21 cellular contexts compared by ENCODE assay signal in the genomic region with DNA sequence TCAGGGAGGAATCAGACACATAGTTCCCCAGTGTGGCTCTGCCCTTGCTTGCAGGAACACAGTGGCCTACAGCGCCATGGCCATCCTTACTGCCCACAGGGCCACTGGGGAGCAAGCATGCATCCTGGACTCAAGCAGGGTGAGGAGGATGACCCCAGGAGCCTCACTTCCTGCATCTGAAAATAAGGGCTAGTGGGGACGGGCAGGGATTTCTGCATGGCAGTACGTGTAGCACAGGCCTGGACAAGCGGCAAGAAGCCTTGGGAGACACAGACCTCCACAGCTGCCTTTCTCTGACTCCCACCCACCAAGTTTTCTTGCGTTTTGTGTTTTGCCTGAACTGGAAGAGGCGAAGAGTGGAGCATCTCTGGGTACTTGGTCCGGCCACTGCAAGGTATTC. TPM values are rescaled to one million over a fixed set of nuclear protein-coding genes. Genes with fewer than 3 reads are reported as not detected.
"Had no signal": no experiment of that assay in that cellular context is flagged by ENCODE, and none has a peak within 500 bp of the region (broad histone marks: within the 10 kb centered on the region; RNA-seq: fewer than 3 reads in every experiment).

No MANE protein-coding gene starts in this region.

RNA-seq across cellular contexts. Expression of gene POTEF, which starts 33.5 kb away (rescaled TPM):
- total RNA-seq: activated naive CD4-positive, alpha-beta T cell treated with anti-CD3 and anti-CD28 coated beads for 36 hours; activated naive CD4-positive, alpha-beta T cell treated with anti-CD3 and anti-CD28 coated beads, Interleukin-2, amount 50 U/mL, for 72 hours; activated naive CD8-positive, alpha-beta T cell treated with anti-CD3 and anti-CD28 coated beads for 36 hours; activated naive CD8-positive, alpha-beta T cell treated with anti-CD3 and anti-CD28 coated beads, Interleukin-2, amount 10 ng/mL, durations not matched to agents 7 days and 5 days; activated T-cell treated with anti-CD3 and anti-CD28 coated beads, Interleukin-2, amount 50 U/mL, for 4 hours; activated T-cell treated with anti-CD3 and anti-CD28 coated beads, Interleukin-2, amount 50 U/mL, for 72 hours; activated T-helper 1 cell treated with anti-CD3 and anti-CD28 coated beads, Interleukin-12 subunit alpha, Interleukin-12 subunit beta, Interleukin-2, Interleukin-4 antibody, amounts not matched to agents 30 ng/mL and 10 ng/mL and 1 ng/mL, durations not matched to agents 14 hours and 24 hours and 36 hours; activated T-helper 17 cell treated with anti-CD3 and anti-CD28 coated beads, Interleukin-2, amount 50 U/mL, for 72 hours; activated T-helper 2 cell treated with anti-CD3 and anti-CD28 coated beads, Interferon-gamma antibody, Interleukin-2, Interleukin-4, amounts not matched to agents 10 μg/mL and 5 μg/mL and 100 μg/mL, durations not matched to agents 14 hours and 24 hours and 36 hours; adrenal gland; ascending aorta; body of pancreas; bronchial epithelial cell; cardiac septum had no signal
- polyA plus RNA-seq: adipose tissue, adrenal gland, aorta had no signal

RNA-seq across cellular contexts. Expression of gene TUBA3E, which starts 35.8 kb away (rescaled TPM):
- total RNA-seq: activated naive CD4-positive, alpha-beta T cell treated with anti-CD3 and anti-CD28 coated beads for 36 hours; activated naive CD4-positive, alpha-beta T cell treated with anti-CD3 and anti-CD28 coated beads, Interleukin-2, amount 50 U/mL, for 72 hours; activated naive CD8-positive, alpha-beta T cell treated with anti-CD3 and anti-CD28 coated beads for 36 hours; activated naive CD8-positive, alpha-beta T cell treated with anti-CD3 and anti-CD28 coated beads, Interleukin-2, amount 10 ng/mL, durations not matched to agents 7 days and 5 days; activated T-cell treated with anti-CD3 and anti-CD28 coated beads, Interleukin-2, amount 50 U/mL, for 4 hours; activated T-cell treated with anti-CD3 and anti-CD28 coated beads, Interleukin-2, amount 50 U/mL, for 72 hours; activated T-helper 1 cell treated with anti-CD3 and anti-CD28 coated beads, Interleukin-12 subunit alpha, Interleukin-12 subunit beta, Interleukin-2, Interleukin-4 antibody, amounts not matched to agents 30 ng/mL and 10 ng/mL and 1 ng/mL, durations not matched to agents 14 hours and 24 hours and 36 hours; activated T-helper 17 cell treated with anti-CD3 and anti-CD28 coated beads, Interleukin-2, amount 50 U/mL, for 72 hours; activated T-helper 2 cell treated with anti-CD3 and anti-CD28 coated beads, Interferon-gamma antibody, Interleukin-2, Interleukin-4, amounts not matched to agents 10 μg/mL and 5 μg/mL and 100 μg/mL, durations not matched to agents 14 hours and 24 hours and 36 hours; adrenal gland; aorta; ascending aorta; astrocyte; body of pancreas; breast epithelium; bronchial epithelial cell; cardiac muscle cell; cerebellum; chondrocyte had no signal
- polyA plus RNA-seq: adrenal gland, cardiac muscle cell had no signal
